8 cellular contexts compared by ENCODE assay signal in genomic region chrX:30971761-30972603, GRCh38.
DNase-seq lines count a peak whose midpoint lies in the region; ATAC-seq, FAIRE-seq and TF ChIP-seq lines count a peak whose summit lies in the region.

No MANE protein-coding gene starts in this region.

- H3K36me3 ChIP-seq in pancreas = no peaks in the 10 kb centered on the region

- ATAC-seq in GM18519 (IDR thresholded peaks at IDR 0.05; ENCODE audit: low FRiP score, unreplicated experiment) (peak; percentile 98), HG02943 (IDR thresholded peaks at IDR 0.05; ENCODE audit: low read depth, unreplicated experiment) (peak; percentile 94), pancreas (peak; percentile 74 to 98 (median 93))
- peak; percentile 74 to 81 for ATAC-seq in activated T-cell treated with anti-CD3 and anti-CD28 coated beads, Interleukin-2, amount 50 U/mL, for 72 hours (replicated peaks in 1 of 2)

- peaks cover 0 to 3% (median 0%) of the 10 kb centered on the region in 4 donors for H3K27me3 ChIP-seq in pancreas

- intact Hi-C loops in pancreas (cut with DNase I) = no loop called here

- DNase-seq in NCI-H2227 treated with DMSO at 0.1 percent for 48 hours (lab: John Stamatoyannopoulos, UW) (peak; percentile 15), germinal center (ENCODE audit: low spot score) (peak; percentile 10), pancreas (peak in 3 of 6 donors; percentile 20 to 36 (median 22)), NCI-H2029 (lab: John Stamatoyannopoulos, UW) (no peak)
- DNase-seq in activated T-cell treated with anti-CD3 and anti-CD28 coated beads, Interleukin-2, amount 50 U/mL, for 72 hours = peak; percentile 11 to 12

- 20 to 30% methylated on average over 10 of the region's 10 CpGs for WGBS in pancreas, 2 donors

- peak overlapping the region; percentile 71 to 88 for H3K4me3 Mint-ChIP-seq in activated T-cell treated with anti-CD3 and anti-CD28 coated beads, Interleukin-2, amount 50 U/mL, for 72 hours

- no peaks in the 10 kb centered on the region for H3K4me1 ChIP-seq in pancreas

- peaks cover 12% of the 10 kb centered on the region for H3K4me1 Mint-ChIP-seq in activated T-cell treated with anti-CD3 and anti-CD28 coated beads, Interleukin-2, amount 50 U/mL, for 72 hours (ENCODE audit: low read depth)

- H3K36me3 Mint-ChIP-seq in activated T-cell treated with anti-CD3 and anti-CD28 coated beads, Interleukin-2, amount 50 U/mL, for 72 hours (ENCODE audit: insufficient read depth in 2 of 2) = no peaks in the 10 kb centered on the region

- peaks cover 28% of the 10 kb centered on the region for H3K27me3 Mint-ChIP-seq in activated T-cell treated with anti-CD3 and anti-CD28 coated beads, Interleukin-2, amount 50 U/mL, for 72 hours (ENCODE audit: low read depth)

- peak; percentile 82 for TF ChIP-seq CTCF in C4-2B (conservative IDR thresholded peaks at IDR 0.05)
- TF ChIP-seq CTCF in pancreas (IDR thresholded peaks at IDR 0.05) = peak; percentile 48 to 70 (median 59)

- H3K27ac Mint-ChIP-seq in activated T-cell treated with anti-CD3 and anti-CD28 coated beads, Interleukin-2, amount 50 U/mL, for 72 hours = no peak overlapping the region

- FAIRE-seq in pancreas (lab: Jason Lieb, UNC) = peak; percentile 39

- H3K9me3 ChIP-seq in pancreas = no peaks in the 10 kb centered on the region

- H3K4me3 ChIP-seq in pancreas = no peak overlapping the region

- H3K9me3 Mint-ChIP-seq in activated T-cell treated with anti-CD3 and anti-CD28 coated beads, Interleukin-2, amount 50 U/mL, for 72 hours = no peaks in the 10 kb centered on the region

- H3K27ac ChIP-seq in C4-2B = no peak overlapping the region
- H3K27ac ChIP-seq in pancreas = no peak overlapping the region
